8 cellular contexts compared by ENCODE assay signal in genomic region chr14:49853158-49853477, GRCh38. TPM values are rescaled to one million over a fixed set of nuclear protein-coding genes. Genes with fewer than 3 reads are reported as not detected.
DNase-seq lines count a peak whose midpoint lies in the region; ATAC-seq and TF ChIP-seq lines count a peak whose summit lies in the region.

No MANE protein-coding gene starts in this region.

- H3K27me3 ChIP-seq in cardiac muscle cell (no peaks in the 10 kb centered on the region), esophagus muscularis mucosa (no peaks in the 10 kb centered on the region)

- DNase-seq in cardiac muscle cell (ENCODE audit: low read depth in 1 of 2, low spot score in 1 of 2), result no peak
- DNase-seq in Right ventricle myocardium inferior (ENCODE audit: missing footprints), result no peak
- no peak for DNase-seq in OCI-LY7 (ENCODE audit: low spot score)
- no peak for DNase-seq in esophagus muscularis mucosa (ENCODE audit: extremely low spot score)
- no peak for DNase-seq in progenitor cell of endocrine pancreas (ENCODE audit: low spot score, unreplicated experiment)
- DNase-seq in AG08395 (ENCODE audit: low spot score), result no peak
- no peak for DNase-seq in NCI-H82 (lab: John Stamatoyannopoulos, UW)
- no peak for DNase-seq in G401 (ENCODE audit: low spot score)

- WGBS in esophagus muscularis mucosa, result 1% methylated on average over 14 of the region's 14 CpGs

- H3K27ac ChIP-seq in cardiac muscle cell, result peak overlapping the region; percentile 88
- H3K27ac ChIP-seq in OCI-LY7 (ENCODE audit: low read depth, low read length, poor library complexity, severe bottlenecking), result peak overlapping the region; percentile 55
- H3K27ac ChIP-seq in esophagus muscularis mucosa (replicated peaks in 1 of 4), result peak overlapping the region; percentile 87 to 93 (median 88)

- peaks cover 10% of the 10 kb centered on the region for H3K36me3 Mint-ChIP-seq in progenitor cell of endocrine pancreas (ENCODE audit: insufficient read depth)

- TF ChIP-seq POLR2A in esophagus muscularis mucosa (IDR thresholded peaks at IDR 0.05; ENCODE audit: low read depth), result no peak

- H3K27ac Mint-ChIP-seq in progenitor cell of endocrine pancreas, result peak overlapping the region; percentile 100

- no peaks in the 10 kb centered on the region for H3K9me3 Mint-ChIP-seq in progenitor cell of endocrine pancreas (ENCODE audit: low read depth)

- H3K9me3 ChIP-seq in cardiac muscle cell (ENCODE audit: low read depth) (no peaks in the 10 kb centered on the region), OCI-LY7 (ENCODE audit: low read length) (no peaks in the 10 kb centered on the region), esophagus muscularis mucosa (no peaks in the 10 kb centered on the region)

- peak overlapping the region; percentile 58 for H3K4me3 ChIP-seq in cardiac muscle cell
- H3K4me3 ChIP-seq in OCI-LY7 (ENCODE audit: low read depth, low read length, poor library complexity, severe bottlenecking), result peak overlapping the region; percentile 93
- peak overlapping the region; percentile 69 to 92 (median 78) for H3K4me3 ChIP-seq in esophagus muscularis mucosa

- in situ Hi-C loops in G401 (cut with HindIII; ENCODE audit: low sequenced_read_pairs), result loop anchor here (25.0 kb wide), 1 partner anchor 284 kb away; no protein-coding TSS in a partner anchor

- H3K4me2 ChIP-seq in OCI-LY7 (ENCODE audit: low read length), result peak overlapping the region; percentile 84

- H3K36me3 ChIP-seq in cardiac muscle cell (peaks cover 24% of the 10 kb centered on the region), OCI-LY7 (ENCODE audit: insufficient read depth, low read length) (peaks cover 28% of the 10 kb centered on the region), esophagus muscularis mucosa (peaks cover 6 to 33% (median 25%) of the 10 kb centered on the region in 4 donors)

- peaks cover 14% of the 10 kb centered on the region for H3K4me1 Mint-ChIP-seq in progenitor cell of endocrine pancreas (ENCODE audit: low read depth)

- intact Hi-C loops in Right ventricle myocardium inferior (cut with DNase I) (no loop called here), OCI-LY7 (cut with micrococcal nuclease; ENCODE audit: unreplicated experiment) (loop anchor here (1.0 to 5.0 kb wide), 2 partner anchors 219 to 679 kb away; partner anchors contain the start of gene MAP4K5), esophagus muscularis mucosa (cut with DNase I) (loop anchor here (5.0 kb wide), 1 partner anchor 221 kb away; no protein-coding TSS in a partner anchor)

- H4K20me1 ChIP-seq in OCI-LY7 (ENCODE audit: insufficient read depth, low read length), result no peaks in the 10 kb centered on the region

- CTCF ChIA-PET in OCI-LY7 (lab: Charles Lee; ENCODE audit: unreplicated experiment), result interaction anchor here (0.7 to 2.3 kb wide), 4 partner anchors 9 to 264 kb away, joined by 3 to 20 read pairs (median 4); partner anchors contain the start of genes DNAAF2 and VCPKMT

- TF ChIP-seq EP300 in esophagus muscularis mucosa (IDR thresholded peaks at IDR 0.05), result no peak

- peaks cover 32% of the 10 kb centered on the region for H3K79me2 ChIP-seq in OCI-LY7 (ENCODE audit: insufficient read depth, low read depth, low read length)

- ATAC-seq in Right ventricle myocardium inferior, result no peak

- H3K4me1 ChIP-seq in cardiac muscle cell (ENCODE audit: low read depth) (peaks cover 19% of the 10 kb centered on the region), OCI-LY7 (ENCODE audit: insufficient read depth, low read length, poor library complexity, severe bottlenecking) (peaks cover 45% of the 10 kb centered on the region), esophagus muscularis mucosa (peaks cover 19 to 41% (median 35%) of the 10 kb centered on the region in 4 donors)

- no peaks in the 10 kb centered on the region for H3K27me3 Mint-ChIP-seq in progenitor cell of endocrine pancreas

- H3K4me3 Mint-ChIP-seq in progenitor cell of endocrine pancreas (ENCODE audit: low read depth), result peak overlapping the region; percentile 96

- no peaks in the 10 kb centered on the region for H3K9me2 ChIP-seq in OCI-LY7 (ENCODE audit: insufficient read depth, low read length)

- H2AFZ ChIP-seq in OCI-LY7 (ENCODE audit: low read length), result peak overlapping the region; percentile 82

- POLR2A ChIA-PET in OCI-LY7 (lab: Charles Lee), result interaction anchor here (0.5 to 4.4 kb wide), 11 partner anchors 9 to 1650 kb away, joined by 3 to 50 read pairs (median 7); partner anchors contain the start of genes KLHDC2, MGAT2, RPL36AL and RPS29

- BruUV-seq in OCI-LY7 (replicated peaks; lab: Mats Ljungman, UMichigan), result no TSS peak

- no peak for TF ChIP-seq CTCF in cardiac muscle cell (IDR thresholded peaks at IDR 0.05; ENCODE audit: low read depth, low read length)
- peak; percentile 40; the same call in 1 of the 2 replicates for TF ChIP-seq CTCF in OCI-LY7 (conservative IDR thresholded peaks at IDR 0.05; ENCODE audit: low read length)
- TF ChIP-seq CTCF in esophagus muscularis mucosa (IDR thresholded peaks at IDR 0.05), result no peak
- TF ChIP-seq CTCF in progenitor cell of endocrine pancreas (IDR thresholded peaks at IDR 0.05; ENCODE audit: unreplicated experiment), result peak; percentile 23

RNA-seq across cellular contexts. Expression of gene NEMF, which starts 0.5 kb away (rescaled TPM):
- 33.9 and 43.9 TPM in 2 replicates for total RNA-seq in cardiac muscle cell
- 71.9 and 80.5 TPM in 2 replicates for polyA plus RNA-seq in cardiac muscle cell
- 60.5 TPM for total RNA-seq in Right ventricle myocardium inferior
- 63.2 and 71.3 TPM in 2 replicates for total RNA-seq in OCI-LY7 (2014; rRNA removed; shearing (Covaris generic))
- 67.5 and 79.4 TPM in 2 replicates for total RNA-seq in OCI-LY7 (2022)
- total RNA-seq in esophagus muscularis mucosa, result 10 to 100 TPM; 40.6 to 71.0 (median 56.4) TPM
- 86.1 and 86.8 TPM in 2 replicates for total RNA-seq in progenitor cell of endocrine pancreas
- total RNA-seq in G401 (2014; rRNA removed; shearing (Covaris generic)), result 31.1 and 61.2 TPM in 2 replicates

RNA-seq across cellular contexts. Expression of gene ARF6, which starts 39.8 kb away (rescaled TPM):
- total RNA-seq in cardiac muscle cell, result 22.5 and 23.3 TPM in 2 replicates
- 27.8 and 28.4 TPM in 2 replicates for polyA plus RNA-seq in cardiac muscle cell
- 25.1 TPM for total RNA-seq in Right ventricle myocardium inferior
- 47.6 and 51.0 TPM in 2 replicates for total RNA-seq in OCI-LY7 (2014; rRNA removed; shearing (Covaris generic))
- 69.1 and 73.0 TPM in 2 replicates for total RNA-seq in OCI-LY7 (2022)
- total RNA-seq in esophagus muscularis mucosa, result 10 to 100 TPM; 41.5 to 66.4 (median 51.7) TPM
- 49.8 and 49.9 TPM in 2 replicates for total RNA-seq in progenitor cell of endocrine pancreas
- 40.2 and 48.0 TPM in 2 replicates for total RNA-seq in G401 (2014; rRNA removed; shearing (Covaris generic))

Comparison
In these comparisons a context has a peak if more than half of its experiments do, and no peak if none do; other contexts are left out.
1. CTCF ChIP-seq: peak in OCI-LY7 (single experiment) and progenitor cell of endocrine pancreas (single experiment); none in cardiac muscle cell (single experiment) and esophagus muscularis mucosa (0 of 3).
2. Peak in every context shown above with its lines, with median percentiles within 50 percentile points of each other: H3K27ac ChIP-seq and H3K4me3 ChIP-seq.